ENCODE assay signal across 8 cellular contexts in the genomic region with DNA sequence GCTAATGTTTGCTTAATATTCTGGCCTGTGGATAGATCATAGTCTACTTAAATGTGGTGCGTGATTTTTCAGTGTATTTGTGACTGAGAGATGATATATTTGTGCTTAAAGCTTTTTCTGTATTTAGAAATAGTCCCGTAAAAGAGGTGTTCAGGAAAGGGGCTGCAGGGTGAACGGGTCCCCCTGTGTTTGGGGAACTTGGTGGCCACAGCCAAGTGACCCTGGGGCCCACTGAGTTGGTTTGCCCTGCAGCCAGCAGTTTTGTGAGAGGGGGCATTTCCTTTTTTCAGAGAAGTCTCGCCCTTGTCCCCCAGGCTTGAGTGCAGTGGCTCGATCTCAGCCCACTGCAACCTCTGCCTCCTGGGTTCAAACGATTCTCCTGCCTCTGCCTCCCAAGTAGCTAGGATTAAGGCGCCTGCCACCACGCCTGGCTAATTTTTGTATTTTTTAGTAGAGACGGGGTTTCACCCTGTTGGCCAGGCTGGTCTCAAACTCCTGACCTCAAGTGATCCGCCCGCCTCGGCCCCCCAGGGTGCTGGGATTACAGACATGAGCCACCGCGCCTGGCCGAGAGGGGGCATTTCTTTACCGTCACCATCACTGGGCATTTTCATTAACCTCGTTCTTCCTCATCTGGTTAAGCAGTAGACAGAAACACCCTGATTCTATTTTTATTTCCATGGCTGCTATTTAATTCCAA.
DNase-seq lines count a peak whose midpoint lies in the region; ATAC-seq and TF ChIP-seq lines count a peak whose summit lies in the region.
"Not testable (repeated sequence)": the region's sequence is repeated elsewhere in the genome, so short reads cannot be mapped to it uniquely, and the experiment has no call there.

No MANE protein-coding gene starts in this region.

- not testable (repeated sequence) for H3K4me1 ChIP-seq in CD4-positive, CD25-positive, alpha-beta regulatory T cell (ENCODE audit: control insufficient read depth, insufficient read depth, low read length, poor library complexity, severe bottlenecking); lower lobe of right lung
- H3K4me1 ChIP-seq in OCI-LY1 (ENCODE audit: insufficient read depth, low read length, severe bottlenecking) (peaks cover 60% of the 10 kb centered on the region), neural progenitor cell (peaks cover 26% of the 10 kb centered on the region)

- not testable (repeated sequence) for H3K9me3 ChIP-seq in CD4-positive, CD25-positive, alpha-beta regulatory T cell (ENCODE audit: control insufficient read depth in 2 of 2, low read length in 2 of 2); OCI-LY1 (ENCODE audit: low read length); WERI-Rb-1 (ENCODE audit: severe bottlenecking); lower lobe of right lung; neural progenitor cell (ENCODE audit: low read depth)

- not testable (repeated sequence) for H3K9me2 ChIP-seq in OCI-LY1 (ENCODE audit: low read depth, low read length)

- not testable (repeated sequence) for H2AFZ ChIP-seq in OCI-LY1 (ENCODE audit: low read length); neural progenitor cell (replicated peaks)

- not testable (repeated sequence) for H3K79me2 ChIP-seq in OCI-LY1 (ENCODE audit: insufficient read depth, low read length); neural progenitor cell (ENCODE audit: low read depth)

- DNase-seq in CD4-positive, CD25-positive, alpha-beta regulatory T cell; neural progenitor cell (ENCODE audit: low spot score); stimulated activated naive CD8-positive, alpha-beta T cell treated with anti-CD3 and anti-CD28 coated beads, Interleukin-15, amount 100 ng/mL, for 72 hours: not testable (repeated sequence)
- DNase-seq in WERI-Rb-1, result peak; percentile 56
- peak; percentile 27 for DNase-seq in Right ventricle myocardium inferior (ENCODE audit: missing footprints)
- peak; percentile 24 for DNase-seq in lower lobe of right lung

- H3K4me3 ChIP-seq in CD4-positive, CD25-positive, alpha-beta regulatory T cell (ENCODE audit: low read depth, low read length); OCI-LY1 (ENCODE audit: low read depth, low read length, poor library complexity, severe bottlenecking); WERI-Rb-1 (ENCODE audit: low read depth, low read length); lower lobe of right lung; neural progenitor cell: not testable (repeated sequence)

- peak overlapping the region in 2 of 3 donors; percentile 28 to 29 for H3K27ac Mint-ChIP-seq in CD4-positive, CD25-positive, alpha-beta regulatory T cell
- H3K27ac Mint-ChIP-seq in brain (peak overlapping the region in 3 of 5 experiments; percentile 4 to 35 (median 23)), neural progenitor cell (peak overlapping the region; percentile 14)
- peak overlapping the region; percentile 37 to 42 for H3K27ac Mint-ChIP-seq in stimulated activated naive CD8-positive, alpha-beta T cell treated with anti-CD3 and anti-CD28 coated beads, Interleukin-15, amount 100 ng/mL, for 72 hours

- not testable (repeated sequence) for H3K4me3 Mint-ChIP-seq in CD4-positive, CD25-positive, alpha-beta regulatory T cell; brain; neural progenitor cell; stimulated activated naive CD8-positive, alpha-beta T cell treated with anti-CD3 and anti-CD28 coated beads, Interleukin-15, amount 100 ng/mL, for 72 hours

- intact Hi-C loops in Right ventricle myocardium inferior (cut with DNase I); lower lobe of right lung (cut with DNase I): not testable (repeated sequence)

- peaks cover 6 to 36% (median 18%) of the 10 kb centered on the region in 4 donors for H3K4me1 Mint-ChIP-seq in CD4-positive, CD25-positive, alpha-beta regulatory T cell
- H3K4me1 Mint-ChIP-seq in brain (peaks cover 48% of the 10 kb centered on the region), neural progenitor cell (peaks cover 43% of the 10 kb centered on the region)
- peaks cover 50% of the 10 kb centered on the region for H3K4me1 Mint-ChIP-seq in stimulated activated naive CD8-positive, alpha-beta T cell treated with anti-CD3 and anti-CD28 coated beads, Interleukin-15, amount 100 ng/mL, for 72 hours

- peaks cover 11% of the 10 kb centered on the region for H3K36me3 ChIP-seq in CD4-positive, CD25-positive, alpha-beta regulatory T cell (ENCODE audit: control insufficient read depth, insufficient read depth, low read length)
- H3K36me3 ChIP-seq in OCI-LY1 (ENCODE audit: insufficient read depth, low read length); WERI-Rb-1; neural progenitor cell: not testable (repeated sequence)
- peaks cover 15% of the 10 kb centered on the region for H3K36me3 ChIP-seq in lower lobe of right lung

- H3K27me3 Mint-ChIP-seq in CD4-positive, CD25-positive, alpha-beta regulatory T cell; brain; neural progenitor cell (ENCODE audit: insufficient read depth, low read depth); stimulated activated naive CD8-positive, alpha-beta T cell treated with anti-CD3 and anti-CD28 coated beads, Interleukin-15, amount 100 ng/mL, for 72 hours: not testable (repeated sequence)

- peaks cover 16% of the 10 kb centered on the region for H3K36me3 Mint-ChIP-seq in CD4-positive, CD25-positive, alpha-beta regulatory T cell
- not testable (repeated sequence) for H3K36me3 Mint-ChIP-seq in brain, neural progenitor cell

- H3F3A ChIP-seq in OCI-LY1 (ENCODE audit: insufficient read depth, low read length); neural progenitor cell (ENCODE audit: low read depth): not testable (repeated sequence)

- TF ChIP-seq CTCF in OCI-LY1 (IDR thresholded peaks at IDR 0.05; ENCODE audit: low read length), result peak; percentile 38
- not testable (repeated sequence) for TF ChIP-seq CTCF in WERI-Rb-1 (IDR thresholded peaks at IDR 0.05; ENCODE audit: low read depth, low read length); brain (conservative IDR thresholded peaks at IDR 0.05); lower lobe of right lung (IDR thresholded peaks at IDR 0.05); neural progenitor cell (IDR thresholded peaks at IDR 0.05)

- ATAC-seq in CD4-positive, CD25-positive, alpha-beta regulatory T cell (ENCODE audit: low read depth in 2 of 2); Right ventricle myocardium inferior; lower lobe of right lung; stimulated activated naive CD8-positive, alpha-beta T cell treated with anti-CD3 and anti-CD28 coated beads, Interleukin-15, amount 100 ng/mL, for 72 hours: not testable (repeated sequence)

- H3K4me2 ChIP-seq in OCI-LY1 (ENCODE audit: low read length), result peak overlapping the region; percentile 2; the same call in 1 of the 2 replicates
- not testable (repeated sequence) for H3K4me2 ChIP-seq in neural progenitor cell

- H3K27ac ChIP-seq in CD4-positive, CD25-positive, alpha-beta regulatory T cell (ENCODE audit: insufficient read depth, low read length, poor library complexity, severe bottlenecking); lower lobe of right lung; neural progenitor cell: not testable (repeated sequence)
- H3K27ac ChIP-seq in OCI-LY1 (ENCODE audit: low read depth, low read length, poor library complexity, severe bottlenecking) (peak overlapping the region; percentile 64), WERI-Rb-1 (peak overlapping the region; percentile 21; the same call in 1 of the 2 replicates)

- not testable (repeated sequence) for H3K9me3 Mint-ChIP-seq in CD4-positive, CD25-positive, alpha-beta regulatory T cell; brain; neural progenitor cell; stimulated activated naive CD8-positive, alpha-beta T cell treated with anti-CD3 and anti-CD28 coated beads, Interleukin-15, amount 100 ng/mL, for 72 hours

- not testable (repeated sequence) for H4K20me1 ChIP-seq in OCI-LY1 (ENCODE audit: insufficient read depth, low read length); neural progenitor cell (ENCODE audit: low read depth)

- not testable (repeated sequence) for H3K27me3 ChIP-seq in CD4-positive, CD25-positive, alpha-beta regulatory T cell (ENCODE audit: control insufficient read depth, insufficient read depth, low read length); OCI-LY1 (ENCODE audit: insufficient read depth, low read length); WERI-Rb-1 (ENCODE audit: insufficient read depth, low read depth, severe bottlenecking); lower lobe of right lung (ENCODE audit: low read depth); neural progenitor cell

- H3K9ac ChIP-seq in OCI-LY1 (ENCODE audit: low read length); neural progenitor cell: not testable (repeated sequence)
